Comparison of ENCODE assay signal across 7 cellular contexts in the genomic region with DNA sequence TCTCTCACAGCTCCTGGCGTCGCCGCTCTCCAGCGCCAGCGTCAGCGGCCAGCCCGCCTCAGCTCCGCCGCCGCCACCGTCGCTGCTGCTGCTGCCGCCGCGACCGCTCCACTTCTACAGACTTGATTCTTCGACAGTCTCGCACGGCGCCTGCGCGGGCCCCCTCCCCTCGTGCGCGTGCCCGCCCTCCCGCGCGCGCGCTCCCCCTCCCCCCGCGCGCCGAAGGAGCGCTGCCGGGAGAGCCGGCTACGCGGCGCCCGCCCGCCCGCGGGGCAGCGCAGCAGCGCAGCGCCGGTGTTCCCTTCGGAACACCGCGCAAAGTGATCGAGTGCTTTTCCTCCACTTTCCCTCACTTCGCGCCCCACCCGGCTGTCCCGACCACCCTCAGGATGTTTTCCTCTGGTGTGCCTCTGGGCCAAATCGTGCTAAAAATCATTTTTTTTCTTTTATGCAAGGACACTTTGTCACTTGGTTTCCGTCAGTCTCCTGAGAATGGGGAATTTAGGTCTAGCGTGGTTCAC.
A peak's percentile ranks its signal among the peaks of the same experiment; 100 is the strongest.
DNase-seq lines count a peak whose midpoint lies in the region; ATAC-seq lines count a peak whose summit lies in the region.

A gene (minus strand): TSS at position 118 of the 521 bp plus-strand sequence. CDS start 684 bp downstream, outside the sequence.

- peaks cover 70% of the 10 kb centered on the region for H3K36me3 Mint-ChIP-seq in effector memory CD8-positive, alpha-beta T cell (ENCODE audit: insufficient read depth)
- peaks cover 18% of the 10 kb centered on the region for H3K36me3 Mint-ChIP-seq in memory B cell

- peak; percentile 14 for ATAC-seq in GM18511 (IDR thresholded peaks at IDR 0.05; ENCODE audit: unreplicated experiment)
- ATAC-seq in HG03439 (IDR thresholded peaks at IDR 0.05; ENCODE audit: unreplicated experiment): peak; percentile 23
- ATAC-seq in effector memory CD8-positive, alpha-beta T cell (replicated peaks): peak; percentile 11
- ATAC-seq in memory B cell (ENCODE audit: low read depth): peak; percentile 13

- peak within 1 kb of the TSS; percentile 91 to 94 for H3K4me3 Mint-ChIP-seq in effector memory CD8-positive, alpha-beta T cell
- H3K4me3 Mint-ChIP-seq in memory B cell: peak within 1 kb of the TSS; percentile 90

- H3K4me1 Mint-ChIP-seq in effector memory CD8-positive, alpha-beta T cell (ENCODE audit: low read depth in 2 of 2): peaks cover 49 to 57% of the 10 kb centered on the region in 2 donors
- peaks cover 39% of the 10 kb centered on the region for H3K4me1 Mint-ChIP-seq in memory B cell

- DNase-seq in NOMO-1 (lab: John Stamatoyannopoulos, UW; ENCODE audit: unreplicated experiment in 2 of 2): peak; percentile 76 to 77
- DNase-seq in activated CD8-positive, alpha-beta memory T cell treated with anti-CD3 and anti-CD28 coated beads for 24 hours: peak; percentile 91
- peak; percentile 66 to 80 (median 79) for DNase-seq in effector memory CD8-positive, alpha-beta T cell
- DNase-seq in memory B cell (ENCODE audit: low spot score in 2 of 2): peak; percentile 79 to 85
- DNase-seq in stimulated activated CD8-positive, alpha-beta memory T cell treated with anti-CD3 and anti-CD28 coated beads, Interleukin-12 subunit alpha, Interleukin-12 subunit beta, amount 100 ng/mL, for 1 hour (ENCODE audit: low read depth): peak; percentile 65

- H3K27ac Mint-ChIP-seq in effector memory CD8-positive, alpha-beta T cell: peak within 1 kb of the TSS; percentile 99 to 100
- H3K27ac Mint-ChIP-seq in memory B cell: peak within 1 kb of the TSS; percentile 100

- no peaks in the 10 kb centered on the region for H3K9me3 Mint-ChIP-seq in effector memory CD8-positive, alpha-beta T cell
- no peaks in the 10 kb centered on the region for H3K9me3 Mint-ChIP-seq in memory B cell

- H3K27me3 Mint-ChIP-seq in effector memory CD8-positive, alpha-beta T cell: no peaks in the 10 kb centered on the region
- H3K27me3 Mint-ChIP-seq in memory B cell: no peaks in the 10 kb centered on the region

Comparison
In these comparisons a context has a peak if more than half of its experiments do, and no peak if none do; other contexts are left out.
1. Peak in every context shown above with its lines: DNase-seq and ATAC-seq.